ENCODE assay signal across 24 cellular contexts in the genomic region with DNA sequence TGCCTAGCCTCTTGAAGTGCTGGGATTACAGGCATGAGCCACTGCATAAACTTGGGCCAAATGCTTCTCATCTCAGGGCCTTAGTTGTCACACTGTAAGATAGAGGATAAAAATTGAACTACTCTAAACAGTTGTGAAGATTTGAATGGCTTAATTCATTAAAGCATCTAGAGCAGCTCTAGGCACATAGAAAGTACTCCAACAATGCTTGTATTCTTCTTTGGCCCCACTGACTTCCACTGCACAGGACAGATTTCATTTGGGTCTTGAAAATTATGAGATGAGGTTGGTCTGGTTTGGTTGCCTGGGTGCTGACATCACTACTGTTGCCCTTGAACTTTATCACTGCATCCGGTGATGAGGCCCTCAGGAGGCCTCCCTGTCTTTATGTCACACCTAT. TPM values are rescaled to one million over a fixed set of nuclear protein-coding genes. Genes with fewer than 3 reads are reported as not detected.
DNase-seq lines count a peak whose midpoint lies in the region; ATAC-seq, FAIRE-seq and TF ChIP-seq lines count a peak whose summit lies in the region.
"Had no signal": no experiment of that assay in that cellular context is flagged by ENCODE, and none has a peak within 500 bp of the region (broad histone marks: within the 10 kb centered on the region; RNA-seq: fewer than 3 reads in every experiment).

No MANE protein-coding gene starts in this region.

- no peak overlapping the region for H3K4ac ChIP-seq in mesendoderm (ENCODE audit: low read depth, low read length)

- no peaks in the 10 kb centered on the region for H3K79me2 ChIP-seq in K562 (ENCODE audit: control insufficient read depth, insufficient read depth, low read length)
- no peaks in the 10 kb centered on the region for H3K79me2 ChIP-seq in mesendoderm (ENCODE audit: control insufficient read depth, insufficient read depth, low read length)

- 27% methylated on average over 1 of the region's 1 CpG for WGBS in K562 (ENCODE audit: insufficient coverage, low coverage, missing lambda C conversion rate)
- WGBS in mesendoderm (ENCODE audit: extremely low coverage, insufficient coverage, low lambda C conversion rate) = no CpG with 5 or more reads among the region's 1 CpG

- H3K27ac ChIP-seq in K562 (ENCODE audit: extremely low read depth, low read depth, low read length) (no peak overlapping the region), mesendoderm (ENCODE audit: low read depth, low read length) (no peak overlapping the region), caudate nucleus (ENCODE audit: low read depth, low read length) (no peak overlapping the region)
- H3K27ac ChIP-seq: 22Rv1, BLaER1, C4-2B had no signal

- no peak for TF ChIP-seq RAD21 in K562 (CRISPR knock-in tag; conservative IDR thresholded peaks at IDR 0.05 in 1 of 2, IDR thresholded peaks at IDR 0.05 in 1 of 2)

- H3K4me3 ChIP-seq in K562 = no peak overlapping the region
- no peak overlapping the region for H3K4me3 ChIP-seq in mesendoderm (ENCODE audit: low read length)
- H3K4me3 ChIP-seq: BLaER1, GM12878, HAP-1 had no signal

- no peak overlapping the region for H2BK5ac ChIP-seq in mesendoderm (ENCODE audit: low read length)

- DNase-seq in activated CD8-positive, alpha-beta T cell treated with anti-CD3 and anti-CD28 coated beads for 36 hours = no peak
- DNase-seq in activated CD8-positive, alpha-beta T cell treated with anti-CD3 and anti-CD28 coated beads, Interleukin-2, amount 10 ng/mL, durations not matched to agents 7 days and 5 days = no peak
- DNase-seq in COLO829 (ENCODE audit: low spot score) (peak; percentile 69), K562 (ENCODE audit: extremely low read depth in 1 of 4, low spot score in 3 of 4) (no peak), mesendoderm (peak; percentile 16), caudate nucleus (lab: John Stamatoyannopoulos, UW) (no peak), NCI-H146 treated with DMSO at 0.1 percent for 48 hours (lab: John Stamatoyannopoulos, UW; ENCODE audit: unreplicated experiment) (no peak)
- DNase-seq: Caco-2; CD4-positive, alpha-beta T cell; DMS153; EL; GDM1; GOT3; HFFc6 had no signal

- no peak overlapping the region for H3K56ac ChIP-seq in mesendoderm (ENCODE audit: low read length)

- POLR2A ChIA-PET in activated CD8-positive, alpha-beta T cell treated with anti-CD3 and anti-CD28 coated beads for 36 hours (lab: Charles Lee) = no interaction called here
- POLR2A ChIA-PET in activated CD8-positive, alpha-beta T cell treated with anti-CD3 and anti-CD28 coated beads, Interleukin-2, amount 10 ng/mL, durations not matched to agents 7 days and 5 days (lab: Charles Lee) = interaction anchor here (1.4 kb wide), 1 partner anchor 10 kb away, joined by 6 read pairs; a partner anchor contains a TSS
- POLR2A ChIA-PET in K562 (lab: Yijun Ruan, JAX) = interaction anchor here (0.7 kb wide), 1 partner anchor 19 kb away, joined by 3 read pairs; no protein-coding TSS in a partner anchor

- no peak overlapping the region for H3K18ac ChIP-seq in mesendoderm (ENCODE audit: low read length)

- H3K79me1 ChIP-seq in mesendoderm (ENCODE audit: low read length) = no peaks in the 10 kb centered on the region

- H3K9ac ChIP-seq in K562 (ENCODE audit: insufficient read depth in 1 of 2, low read depth in 2 of 2, low read length in 2 of 2) (no peak overlapping the region; a peak in 1 of 4 replicates), mesendoderm (ENCODE audit: low read length) (no peak overlapping the region)
- H3K9ac ChIP-seq: BLaER1 had no signal

- H3K36me3 Mint-ChIP-seq in activated CD8-positive, alpha-beta T cell treated with anti-CD3 and anti-CD28 coated beads for 36 hours (ENCODE audit: low read depth) = peaks cover 2% of the 10 kb centered on the region
- H3K36me3 Mint-ChIP-seq in activated CD8-positive, alpha-beta T cell treated with anti-CD3 and anti-CD28 coated beads, Interleukin-2, amount 10 ng/mL, durations not matched to agents 7 days and 5 days (ENCODE audit: low read depth) = no peaks in the 10 kb centered on the region

- peak overlapping the region; percentile 25; the same call in 1 of the 2 replicates for H2AFZ ChIP-seq in K562 (ENCODE audit: low read depth, low read length)

- no peak overlapping the region for H3K23ac ChIP-seq in mesendoderm (ENCODE audit: low read length)

- CTCF ChIA-PET in activated CD8-positive, alpha-beta T cell treated with anti-CD3 and anti-CD28 coated beads for 36 hours (lab: Charles Lee) = interaction anchor here (1.9 kb wide), 1 partner anchor 21 kb away, joined by 4 read pairs; no protein-coding TSS in a partner anchor
- CTCF ChIA-PET in activated CD8-positive, alpha-beta T cell treated with anti-CD3 and anti-CD28 coated beads, Interleukin-2, amount 10 ng/mL, durations not matched to agents 7 days and 5 days (lab: Charles Lee) = interaction anchor here (0.7 to 2.6 kb wide), 3 partner anchors 10 to 23 kb away, joined by 3 to 15 read pairs (median 4); a partner anchor contains a TSS
- CTCF ChIA-PET in K562 (lab: Yijun Ruan, JAX; ENCODE audit: low intra/inter-chr PET ratio) = no interaction called here

- ATAC-seq in activated CD8-positive, alpha-beta T cell treated with anti-CD3 and anti-CD28 coated beads for 36 hours = peak; percentile 34
- no peak for ATAC-seq in activated CD8-positive, alpha-beta T cell treated with anti-CD3 and anti-CD28 coated beads, Interleukin-2, amount 10 ng/mL, durations not matched to agents 7 days and 5 days
- ATAC-seq in K562 (no peak), GM21526 (IDR thresholded peaks at IDR 0.05; ENCODE audit: low FRiP score, unreplicated experiment) (no peak)
- ATAC-seq: GM12878 had no signal

- no peaks in the 10 kb centered on the region for H3K27me3 Mint-ChIP-seq in activated CD8-positive, alpha-beta T cell treated with anti-CD3 and anti-CD28 coated beads for 36 hours
- H3K27me3 Mint-ChIP-seq in activated CD8-positive, alpha-beta T cell treated with anti-CD3 and anti-CD28 coated beads, Interleukin-2, amount 10 ng/mL, durations not matched to agents 7 days and 5 days (ENCODE audit: low read depth) = peaks cover 3% of the 10 kb centered on the region
- H3K27me3 Mint-ChIP-seq: B cell; CD4-positive, alpha-beta T cell had no signal

- BruUV-seq in K562 (replicated peaks; lab: Mats Ljungman, UMichigan) = no TSS peak

- in situ Hi-C loops in K562 (cut with MboI) = no loop called here

- H3K27ac Mint-ChIP-seq in activated CD8-positive, alpha-beta T cell treated with anti-CD3 and anti-CD28 coated beads for 36 hours = no peak overlapping the region
- no peak overlapping the region for H3K27ac Mint-ChIP-seq in activated CD8-positive, alpha-beta T cell treated with anti-CD3 and anti-CD28 coated beads, Interleukin-2, amount 10 ng/mL, durations not matched to agents 7 days and 5 days
- H3K27ac Mint-ChIP-seq: B cell; CD4-positive, alpha-beta T cell; HFFc6 had no signal

- H3K27me3 ChIP-seq in K562 (ENCODE audit: control insufficient read depth in 2 of 2, insufficient read depth in 2 of 2, low read length in 2 of 2) (no peaks in the 10 kb centered on the region), mesendoderm (ENCODE audit: insufficient read depth, low read length, poor library complexity) (no peaks in the 10 kb centered on the region)
- H3K27me3 ChIP-seq: BLaER1 had no signal

- H3K4me1 ChIP-seq in K562 (replicated peaks in 1 of 2; ENCODE audit: control insufficient read depth in 2 of 2, insufficient read depth in 2 of 2, low read length in 2 of 2) (peaks cover 0 to 3% of the 10 kb centered on the region in 2 experiments; a peak in 1 of 5 replicates), mesendoderm (ENCODE audit: control insufficient read depth, low read depth, low read length) (peaks cover 8% of the 10 kb centered on the region)
- H3K4me1 ChIP-seq: Caco-2 had no signal

- H4K5ac ChIP-seq in mesendoderm (ENCODE audit: low read length) = no peak overlapping the region

- no peaks in the 10 kb centered on the region for H4K20me1 ChIP-seq in K562 (replicated peaks; ENCODE audit: control insufficient read depth, insufficient read depth, low read length)
- H4K20me1 ChIP-seq: BLaER1 had no signal

- H3K9me1 ChIP-seq in K562 (ENCODE audit: control insufficient read depth, insufficient read depth, low read length) = no peaks in the 10 kb centered on the region

- H2BK15ac ChIP-seq in mesendoderm (replicated peaks; ENCODE audit: low read depth) = no peak overlapping the region

- H2BK120ac ChIP-seq in mesendoderm (ENCODE audit: low read depth, low read length) = no peak overlapping the region

- H3K4me3 Mint-ChIP-seq in activated CD8-positive, alpha-beta T cell treated with anti-CD3 and anti-CD28 coated beads for 36 hours = no peak overlapping the region
- no peak overlapping the region for H3K4me3 Mint-ChIP-seq in activated CD8-positive, alpha-beta T cell treated with anti-CD3 and anti-CD28 coated beads, Interleukin-2, amount 10 ng/mL, durations not matched to agents 7 days and 5 days
- H3K4me3 Mint-ChIP-seq: B cell; CD4-positive, alpha-beta T cell; HFFc6 had no signal

- no peak for TF ChIP-seq POLR2A in K562 (conservative IDR thresholded peaks at IDR 0.05)

- peaks cover 4% of the 10 kb centered on the region for H3K9me3 Mint-ChIP-seq in activated CD8-positive, alpha-beta T cell treated with anti-CD3 and anti-CD28 coated beads for 36 hours
- H3K9me3 Mint-ChIP-seq in activated CD8-positive, alpha-beta T cell treated with anti-CD3 and anti-CD28 coated beads, Interleukin-2, amount 10 ng/mL, durations not matched to agents 7 days and 5 days (ENCODE audit: insufficient read depth) = no peaks in the 10 kb centered on the region
- H3K9me3 Mint-ChIP-seq: CD4-positive, alpha-beta T cell; HFFc6 had no signal

- H4K8ac ChIP-seq in mesendoderm (ENCODE audit: low read depth, low read length) = no peak overlapping the region

- intact Hi-C loops in activated CD8-positive, alpha-beta T cell treated with anti-CD3 and anti-CD28 coated beads for 36 hours (cut with micrococcal nuclease) = no loop called here
- intact Hi-C loops in K562 (cut with micrococcal nuclease) = loop anchor here (5.0 kb wide), 3 partner anchors 78 to 373 kb away; no protein-coding TSS in a partner anchor

- peaks cover 3% of the 10 kb centered on the region; the same call in 1 of the 2 replicates for H3K9me3 ChIP-seq in K562 (replicated peaks; ENCODE audit: control insufficient read depth, insufficient read depth, low read depth, low read length)
- H3K9me3 ChIP-seq: Caco-2, HAP-1 had no signal

- no peak for TF ChIP-seq CTCF in activated CD8-positive, alpha-beta T cell treated with anti-CD3 and anti-CD28 coated beads for 36 hours (IDR thresholded peaks at IDR 0.05)
- no peak for TF ChIP-seq CTCF in K562 (IDR thresholded peaks at IDR 0.05 in 2 of 3, conservative IDR thresholded peaks at IDR 0.05 in 1 of 3; ENCODE audit: insufficient read depth in 2 of 3, low read depth in 1 of 3, low read length in 3 of 3)

- no peak overlapping the region for H2AK5ac ChIP-seq in mesendoderm (ENCODE audit: low read length)

- H3K4me2 ChIP-seq in K562 (ENCODE audit: insufficient read depth, low read length) (no peak overlapping the region), mesendoderm (ENCODE audit: low read length) (no peak overlapping the region)
- H3K4me2 ChIP-seq: BLaER1 had no signal

- peaks cover 20% of the 10 kb centered on the region for H3K4me1 Mint-ChIP-seq in activated CD8-positive, alpha-beta T cell treated with anti-CD3 and anti-CD28 coated beads for 36 hours (ENCODE audit: low read depth)
- H3K4me1 Mint-ChIP-seq in activated CD8-positive, alpha-beta T cell treated with anti-CD3 and anti-CD28 coated beads, Interleukin-2, amount 10 ng/mL, durations not matched to agents 7 days and 5 days (ENCODE audit: low read depth) = peaks cover 6% of the 10 kb centered on the region

- no peak for TF ChIP-seq EP300 in K562 (IDR thresholded peaks at IDR 0.05; ENCODE audit: low read length)

- no peak for FAIRE-seq in K562 (lab: Jason Lieb, UNC)
- FAIRE-seq: A204.1, GM12878, GM19239, H54 had no signal

- 0 out of 3 replicates have a peak, but pooled peaks cover 3% of the 10 kb centered on the region for H3K36me3 ChIP-seq in K562 (ENCODE audit: control insufficient read depth, insufficient read depth, low read length)
- no peaks in the 10 kb centered on the region for H3K36me3 ChIP-seq in mesendoderm (ENCODE audit: control insufficient read depth, insufficient read depth, low read length)
- H3K36me3 ChIP-seq: BLaER1, HAP-1 had no signal

RNA-seq across cellular contexts. Expression of a gene that starts 10.0 kb away (rescaled TPM):
- 100 to 1,000 TPM; 146 to 147 TPM for total RNA-seq in activated CD8-positive, alpha-beta T cell treated with anti-CD3 and anti-CD28 coated beads for 36 hours
- total RNA-seq in activated CD8-positive, alpha-beta T cell treated with anti-CD3 and anti-CD28 coated beads, Interleukin-2, amount 10 ng/mL, durations not matched to agents 7 days and 5 days = 10 to 100 TPM; 72.8 to 77.5 TPM
- 82.7 and 242 TPM in 2 replicates for total RNA-seq in K562 (2011; cell fraction: chromatin; rRNA removed; ENCODE audit: low replicate concordance)
- 27.5 and 35.5 TPM in 2 replicates for total RNA-seq in K562 (2011; cell fraction: nucleolus; rRNA removed)
- 68.2 and 121 TPM in 2 replicates for total RNA-seq in K562 (2011; cell fraction: nucleoplasm; rRNA removed)
- total RNA-seq in K562 (2014; rRNA removed) = 133 and 145 TPM in 2 replicates
- total RNA-seq in K562 (2014; rRNA removed; fragmentation: Illumina TruSeq; extraction: Trizol) = 184 and 207 TPM in 2 replicates
- total RNA-seq in K562 (2015; rRNA removed; fragmentation: Illumina TruSeq; extraction: Trizol) = 161 and 170 TPM in 2 replicates
- 128 and 140 TPM in 2 replicates for total RNA-seq in K562 (2021)
- 131 and 175 TPM in 2 replicates for polyA plus RNA-seq in K562 (2011; rRNA removed)
- 34.0 and 60.3 TPM in 2 replicates for polyA plus RNA-seq in K562 (2011; cell fraction: cytosol; rRNA removed)
- polyA plus RNA-seq in K562 (2011; cell fraction: nucleus; rRNA removed) = 57.7 and 92.5 TPM in 2 replicates
- polyA plus RNA-seq in K562 (2012) = 75.8 and 104 TPM in 2 replicates
- 117 and 121 TPM in 2 replicates for polyA plus RNA-seq in K562 (2014; fragmentation: Illumina TruSeq; extraction: Trizol)
- polyA plus RNA-seq in K562 (2014; fragmentation: Nextera tagmentation; extraction: Ambion mirVana) = 100 to 1,000 TPM; 101 to 199 TPM
- polyA plus RNA-seq in K562 (2014; rRNA removed) = 115 and 120 TPM in 2 replicates
- polyA minus RNA-seq in K562 (2011; rRNA and poly(A)+ RNA removed) = 345 and 377 TPM in 2 replicates
- 82.5 and 96.0 TPM in 2 replicates for polyA minus RNA-seq in K562 (2011; cell fraction: cytosol; rRNA and poly(A)+ RNA removed)
- polyA minus RNA-seq in K562 (2011; cell fraction: nucleus; rRNA and poly(A)+ RNA removed) = 84.1 and 152 TPM in 2 replicates
- polyA plus RNA-seq in mesendoderm (2013, experiment 1 of 2) = 63.5 TPM
- polyA plus RNA-seq in mesendoderm (2013, experiment 2 of 2) = 59.1 TPM

Comparison
In these comparisons a context has a peak if more than half of its experiments do, and no peak if none do; other contexts are left out.
1. DNase-seq: peak in COLO829 (single experiment) and mesendoderm (single experiment); none in activated CD8-positive, alpha-beta T cell treated with anti-CD3 and anti-CD28 coated beads for 36 hours (single experiment), activated CD8-positive, alpha-beta T cell treated with anti-CD3 and anti-CD28 coated beads, Interleukin-2, amount 10 ng/mL, durations not matched to agents 7 days and 5 days (single experiment), K562 (0 of 4), caudate nucleus (0 of 61) and NCI-H146 treated with DMSO at 0.1 percent for 48 hours (single experiment).